ENCODE assay signal across 9 cellular contexts in the genomic region with DNA sequence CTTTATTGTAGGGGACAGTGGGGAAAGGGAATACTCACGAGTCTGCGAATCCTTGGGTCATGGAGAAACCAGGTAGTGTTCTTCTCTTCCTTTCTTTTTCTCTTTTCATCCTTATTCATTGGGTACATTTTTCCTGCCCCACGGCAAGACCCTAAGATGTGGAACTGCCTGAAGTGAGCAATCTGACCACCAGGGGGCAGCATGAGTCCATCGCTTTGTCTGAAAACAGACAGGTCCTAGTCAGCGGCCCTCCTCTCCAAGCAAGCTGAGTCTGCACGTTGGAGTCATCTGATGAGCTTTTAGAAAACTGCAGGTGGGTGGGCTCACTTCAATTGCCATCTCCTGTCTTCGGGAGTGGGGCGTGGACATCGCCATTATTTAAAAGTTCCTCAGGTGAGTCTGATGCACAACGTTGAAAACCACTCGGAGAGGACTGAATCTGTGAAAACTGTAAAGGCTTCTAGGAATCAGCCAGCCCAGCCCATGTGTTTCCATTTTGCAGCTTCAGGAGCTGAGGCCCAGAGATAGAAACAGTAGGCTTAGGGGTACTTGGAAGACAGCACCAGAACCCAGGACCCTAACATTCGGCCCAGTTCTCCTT. TPM values are rescaled to one million over a fixed set of nuclear protein-coding genes. Genes with fewer than 3 reads are reported as not detected.
A peak's percentile ranks its signal among the peaks of the same experiment; 100 is the strongest.
DNase-seq lines count a peak whose midpoint lies in the region; ATAC-seq and TF ChIP-seq lines count a peak whose summit lies in the region.
"Had no signal": no experiment of that assay in that cellular context is flagged by ENCODE, and none has a peak within 500 bp of the region (broad histone marks: within the 10 kb centered on the region; RNA-seq: fewer than 3 reads in every experiment).

No MANE protein-coding gene starts in this region.

- no peak overlapping the region for H3K9ac ChIP-seq in H9 (ENCODE audit: extremely low read depth, insufficient read length, low read length)

- H3K27me3 Mint-ChIP-seq in H9 (ENCODE audit: low read depth) (peaks cover 20% of the 10 kb centered on the region), T-cell (peaks cover 11 to 15% of the 10 kb centered on the region in 2 donors)

- H3K27ac ChIP-seq in H9 (ENCODE audit: insufficient read length, low read depth, low read length), result no peak overlapping the region

- H3K4me1 Mint-ChIP-seq in H9, result peaks cover 5% of the 10 kb centered on the region in 2 experiments; a peak in 2 of 4 replicates
- H3K4me1 Mint-ChIP-seq in T-cell, result peaks cover 0 to 5% (median 0%) of the 10 kb centered on the region in 3 donors

- H2BK5ac ChIP-seq in H9 (ENCODE audit: insufficient read length, low read length), result no peak overlapping the region

- no peaks in the 10 kb centered on the region for H3K23me2 ChIP-seq in H9 (ENCODE audit: insufficient read length, low read depth, low read length, poor library complexity, severe bottlenecking)

- no peaks in the 10 kb centered on the region for H3K79me1 ChIP-seq in H9 (ENCODE audit: insufficient read depth, low read depth, low read length, poor library complexity, severe bottlenecking)

- no peak overlapping the region for H4K5ac ChIP-seq in H9 (ENCODE audit: insufficient read length, low read depth, low read length)

- DNase-seq in DMS 273 (lab: John Stamatoyannopoulos, UW; ENCODE audit: unreplicated experiment) (peak; percentile 83), H9 (peak; percentile 90), NCI-H146 (lab: John Stamatoyannopoulos, UW) (peak; percentile 74), T-cell (peak; percentile 39 to 88 (median 76)), amniotic epithelial cell (ENCODE audit: low read depth) (peak; percentile 69), left ventricle myocardium superior (peak; percentile 87), retina (peak; percentile 86)

- ATAC-seq in T-cell (replicated peaks in 1 of 4) (peak; percentile 75 to 90 (median 87)), left ventricle myocardium superior (peak; percentile 93), HG03135 (IDR thresholded peaks at IDR 0.05; ENCODE audit: unreplicated experiment) (no peak)

- no peak overlapping the region for H4K8ac ChIP-seq in H9 (replicated peaks; ENCODE audit: insufficient read length, low read depth, low read length)

- H2BK15ac ChIP-seq in H9 (ENCODE audit: low read depth, low read length), result no peak overlapping the region

- no peak overlapping the region for H2AK5ac ChIP-seq in H9 (ENCODE audit: insufficient read length, low read length)

- H4K91ac ChIP-seq in H9 (ENCODE audit: insufficient read length, low read depth, low read length), result no peak overlapping the region

- H2BK12ac ChIP-seq in H9 (ENCODE audit: insufficient read length, low read depth, low read length), result no peak overlapping the region

- H3K36me3 Mint-ChIP-seq in H9 (ENCODE audit: insufficient read depth in 1 of 3, low read depth in 3 of 3), result no peaks in the 10 kb centered on the region
- H3K36me3 Mint-ChIP-seq in T-cell, result no peaks in the 10 kb centered on the region
- H3K36me3 Mint-ChIP-seq: activated naive CD8-positive, alpha-beta T cell had no signal

- no peaks in the 10 kb centered on the region for H3K4me1 ChIP-seq in H9 (ENCODE audit: insufficient read depth, low read length)

- H3K4ac ChIP-seq in H9 (ENCODE audit: low read depth, low read length), result no peak overlapping the region

- TF ChIP-seq CTCF in H9 (conservative IDR thresholded peaks at IDR 0.05), result peak; percentile 93

- H3K4me2 ChIP-seq in H9 (ENCODE audit: insufficient read depth, insufficient read length, low read length), result no peak overlapping the region

- H3K9me3 ChIP-seq in H9 (ENCODE audit: control insufficient read depth, low read depth, low read length), result no peaks in the 10 kb centered on the region

- no peak overlapping the region for H2BK120ac ChIP-seq in H9 (ENCODE audit: low read depth, low read length, poor library complexity, severe bottlenecking)

- no peak overlapping the region for H2BK20ac ChIP-seq in H9 (ENCODE audit: low read depth, low read length, poor library complexity, severe bottlenecking)

- no peak overlapping the region for H3T11ph ChIP-seq in H9 (ENCODE audit: low read length)

- H3K9me3 Mint-ChIP-seq in H9 (no peaks in the 10 kb centered on the region), T-cell (no peaks in the 10 kb centered on the region)

- H3K79me2 ChIP-seq in H9 (ENCODE audit: insufficient read depth, low read length), result no peaks in the 10 kb centered on the region

- POLR2A ChIA-PET in T-cell (lab: Charles Lee), result interaction anchor here in 1 of 2 donors (0.7 kb wide), 1 partner anchor 1532 kb away, joined by 4 read pairs; no protein-coding TSS in a partner anchor

- no peak overlapping the region for H3K23ac ChIP-seq in H9 (ENCODE audit: insufficient read length, low read depth, low read length)

- CTCF ChIA-PET in T-cell (lab: Charles Lee), result interaction anchor here (0.6 to 4.5 kb wide), 15 partner anchors 11 to 1566 kb away, joined by 3 to 34 read pairs (median 4); no protein-coding TSS in a partner anchor

- no peak overlapping the region for H3K18ac ChIP-seq in H9 (ENCODE audit: insufficient read length, low read depth, low read length)

- no peaks in the 10 kb centered on the region for H4K20me1 ChIP-seq in H9 (ENCODE audit: control insufficient read depth, insufficient read depth, insufficient read length)

- WGBS in H9 (ENCODE audit: extremely low coverage, insufficient read length, low lambda C conversion rate), result no CpG with 5 or more reads among the region's 12 CpGs

- no peak overlapping the region for H3K4me3 Mint-ChIP-seq in H9
- H3K4me3 Mint-ChIP-seq in T-cell, result no peak overlapping the region
- H3K4me3 Mint-ChIP-seq: activated naive CD8-positive, alpha-beta T cell had no signal

- H3K27me3 ChIP-seq in H9 (ENCODE audit: insufficient read depth, low read length), result no peaks in the 10 kb centered on the region

- H3K27ac Mint-ChIP-seq in H9 (no peak overlapping the region), T-cell (no peak overlapping the region)
- H3K27ac Mint-ChIP-seq: activated naive CD8-positive, alpha-beta T cell had no signal

- no peak overlapping the region for H2AFZ ChIP-seq in H9 (ENCODE audit: low read length)

- H3K56ac ChIP-seq in H9 (ENCODE audit: insufficient read length, low read depth, low read length), result no peak overlapping the region

- H3K14ac ChIP-seq in H9 (ENCODE audit: insufficient read depth, low read length), result no peak overlapping the region

- intact Hi-C loops in left ventricle myocardium superior (cut with micrococcal nuclease), result no loop called here

RNA-seq across cellular contexts. Expression of a gene that starts 34.0 kb away (rescaled TPM):
- total RNA-seq in H9 (2021) (18.9 and 20.2 TPM in 2 replicates), T-cell (10 to 100 TPM; 37.1 to 60.0 (median 41.1) TPM), left ventricle myocardium superior (53.3 TPM)
